In the genomic region with DNA sequence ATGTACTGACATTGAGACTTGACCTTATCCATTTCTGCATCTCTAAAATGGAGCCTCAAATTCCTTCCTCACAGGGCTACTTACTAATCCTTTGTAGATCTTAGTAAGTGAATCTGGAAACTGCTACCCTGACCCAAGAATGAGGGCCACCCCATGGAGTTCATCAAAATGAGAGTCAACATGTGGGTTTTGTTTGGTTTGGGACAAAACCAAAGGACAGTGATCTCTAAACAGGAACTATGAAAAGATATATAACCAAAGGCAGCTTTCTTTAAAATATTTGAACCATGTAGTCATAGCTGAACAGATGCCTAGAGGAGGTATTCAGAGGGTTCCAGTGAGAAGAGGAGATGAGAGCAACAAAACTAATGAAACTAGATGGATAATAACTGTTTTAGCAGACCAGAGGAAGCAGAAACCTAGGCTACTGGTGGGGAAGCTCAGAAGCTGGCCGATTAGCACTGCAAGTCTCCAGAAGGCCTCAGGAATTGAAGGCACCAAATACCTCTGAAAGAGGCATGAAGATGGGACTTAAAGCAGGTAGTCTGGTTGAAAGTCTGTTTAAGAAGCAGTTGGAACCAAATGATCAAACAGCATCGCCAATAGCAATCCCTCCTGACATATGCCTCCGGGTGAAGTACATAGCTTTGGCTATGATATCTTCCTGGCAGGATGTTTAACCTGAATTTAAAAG, we compare ENCODE assay signal across 3 cellular contexts.
TF ChIP-seq lines count a peak whose summit lies in the region.

No MANE protein-coding gene starts in this region.

TF ChIP-seq in IMR-90, 13 proteins besides CTCF, POLR2A, EP300 and RAD21:
- TF ChIP-seq MAFK (IDR thresholded peaks at IDR 0.05; ENCODE audit: low read depth, low read length) (0 out of 2 replicates have a peak, but pooled peaks have one; percentile 1), FOS (IDR thresholded peaks at IDR 0.05; ENCODE audit: low read depth, low read length) (peak; percentile 45; the same call in 1 of the 2 replicates), MAZ (IDR thresholded peaks at IDR 0.05; ENCODE audit: borderline replicate concordance, low read depth, low read length) (0 out of 2 replicates have a peak, but pooled peaks have one; percentile 14), RCOR1 (IDR thresholded peaks at IDR 0.05; ENCODE audit: insufficient replicate concordance, low read length) (peak; percentile 23), NFE2L2 (IDR thresholded peaks at IDR 0.05; ENCODE audit: low read depth, low read length) (no peak), SMC3 (IDR thresholded peaks at IDR 0.05; ENCODE audit: low read depth, low read length) (no peak)

TF ChIP-seq in endothelial cell of umbilical vein, 7 proteins besides CTCF, POLR2A, EP300 and RAD21:
- TF ChIP-seq JUN (IDR thresholded peaks at IDR 0.05; ENCODE audit: borderline replicate concordance, insufficient read depth, insufficient read length, low read depth) = no peak
- no peak for TF ChIP-seq EZH2 (IDR thresholded peaks at IDR 0.05; ENCODE audit: borderline replicate concordance, low read depth, low read length, severe bottlenecking)
- TF ChIP-seq MYC (IDR thresholded peaks at IDR 0.05; ENCODE audit: low read depth, low read length) = no peak
- TF ChIP-seq, protein P1, sequence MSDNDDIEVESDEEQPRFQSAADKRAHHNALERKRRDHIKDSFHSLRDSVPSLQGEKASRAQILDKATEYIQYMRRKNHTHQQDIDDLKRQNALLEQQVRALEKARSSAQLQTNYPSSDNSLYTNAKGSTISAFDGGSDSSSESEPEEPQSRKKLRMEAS (IDR thresholded peaks at IDR 0.05; ENCODE audit: insufficient read depth, insufficient read length) = no peak
- TF ChIP-seq GATA2 (IDR thresholded peaks at IDR 0.05; ENCODE audit: insufficient read depth, insufficient read length, low read depth, low read length) = peak; percentile 41
- peak; percentile 32 for TF ChIP-seq POLR2AphosphoS5 (IDR thresholded peaks at IDR 0.05; ENCODE audit: insufficient read depth, low read depth, low read length)

TF ChIP-seq in liver, 16 proteins besides CTCF, POLR2A, EP300 and RAD21:
- peak; percentile 48 for TF ChIP-seq YY1 (IDR thresholded peaks at IDR 0.05)
- TF ChIP-seq, protein P2, sequence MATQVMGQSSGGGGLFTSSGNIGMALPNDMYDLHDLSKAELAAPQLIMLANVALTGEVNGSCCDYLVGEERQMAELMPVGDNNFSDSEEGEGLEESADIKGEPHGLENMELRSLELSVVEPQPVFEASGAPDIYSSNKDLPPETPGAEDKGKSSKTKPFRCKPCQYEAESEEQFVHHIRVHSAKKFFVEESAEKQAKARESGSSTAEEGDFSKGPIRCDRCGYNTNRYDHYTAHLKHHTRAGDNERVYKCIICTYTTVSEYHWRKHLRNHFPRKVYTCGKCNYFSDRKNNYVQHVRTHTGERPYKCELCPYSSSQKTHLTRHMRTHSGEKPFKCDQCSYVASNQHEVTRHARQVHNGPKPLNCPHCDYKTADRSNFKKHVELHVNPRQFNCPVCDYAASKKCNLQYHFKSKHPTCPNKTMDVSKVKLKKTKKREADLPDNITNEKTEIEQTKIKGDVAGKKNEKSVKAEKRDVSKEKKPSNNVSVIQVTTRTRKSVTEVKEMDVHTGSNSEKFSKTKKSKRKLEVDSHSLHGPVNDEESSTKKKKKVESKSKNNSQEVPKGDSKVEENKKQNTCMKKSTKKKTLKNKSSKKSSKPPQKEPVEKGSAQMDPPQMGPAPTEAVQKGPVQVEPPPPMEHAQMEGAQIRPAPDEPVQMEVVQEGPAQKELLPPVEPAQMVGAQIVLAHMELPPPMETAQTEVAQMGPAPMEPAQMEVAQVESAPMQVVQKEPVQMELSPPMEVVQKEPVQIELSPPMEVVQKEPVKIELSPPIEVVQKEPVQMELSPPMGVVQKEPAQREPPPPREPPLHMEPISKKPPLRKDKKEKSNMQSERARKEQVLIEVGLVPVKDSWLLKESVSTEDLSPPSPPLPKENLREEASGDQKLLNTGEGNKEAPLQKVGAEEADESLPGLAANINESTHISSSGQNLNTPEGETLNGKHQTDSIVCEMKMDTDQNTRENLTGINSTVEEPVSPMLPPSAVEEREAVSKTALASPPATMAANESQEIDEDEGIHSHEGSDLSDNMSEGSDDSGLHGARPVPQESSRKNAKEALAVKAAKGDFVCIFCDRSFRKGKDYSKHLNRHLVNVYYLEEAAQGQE (IDR thresholded peaks at IDR 0.05) = peak; percentile 40
- TF ChIP-seq, protein P3, sequence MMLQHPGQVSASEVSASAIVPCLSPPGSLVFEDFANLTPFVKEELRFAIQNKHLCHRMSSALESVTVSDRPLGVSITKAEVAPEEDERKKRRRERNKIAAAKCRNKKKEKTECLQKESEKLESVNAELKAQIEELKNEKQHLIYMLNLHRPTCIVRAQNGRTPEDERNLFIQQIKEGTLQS (IDR thresholded peaks at IDR 0.05) = no peak
- TF ChIP-seq, protein P1 (IDR thresholded peaks at IDR 0.05) = peak; percentile 53
- TF ChIP-seq JUND (IDR thresholded peaks at IDR 0.05) = peak in 1 of 2 donors; percentile 52
- TF ChIP-seq RXRA (IDR thresholded peaks at IDR 0.05) = peak; percentile 44 to 79
- TF ChIP-seq FOXA2 (IDR thresholded peaks at IDR 0.05) = no peak
- peak in 1 of 2 donors; percentile 34 for TF ChIP-seq HNF4A (conservative IDR thresholded peaks at IDR 0.05)
